8 cellular contexts compared by ENCODE assay signal in genomic region chr20:34954905-34955231, GRCh38. TPM values are rescaled to one million over a fixed set of nuclear protein-coding genes. Genes with fewer than 3 reads are reported as not detected.
DNase-seq lines count a peak whose midpoint lies in the region; ATAC-seq and TF ChIP-seq lines count a peak whose summit lies in the region.

No MANE protein-coding gene starts in this region.

- H3K4ac ChIP-seq in mesenchymal stem cell (ENCODE audit: low read depth in 1 of 2, low read length in 2 of 2), result peak overlapping the region; percentile 1 to 71

- ATAC-seq in aorta (ENCODE audit: low FRiP score), result no peak

- no peak for TF ChIP-seq CTCF in OCI-LY3 (IDR thresholded peaks at IDR 0.05; ENCODE audit: low read depth, low read length)

- peak overlapping the region; percentile 93 for H2AK5ac ChIP-seq in mesenchymal stem cell (ENCODE audit: low read length, severe bottlenecking)

- WGBS in mesenchymal stem cell, result 17% methylated on average over 13 of the region's 13 CpGs
- WGBS in aorta, 2 donors, result 5% methylated on average over 13 of the region's 13 CpGs

- peaks cover 7% of the 10 kb centered on the region for H3K79me2 ChIP-seq in OCI-LY3 (ENCODE audit: low read length)

- no peaks in the 10 kb centered on the region for H3K27me3 ChIP-seq in OCI-LY3 (ENCODE audit: low read depth, low read length)
- H3K27me3 ChIP-seq in mesenchymal stem cell (ENCODE audit: control insufficient read depth in 1 of 2, insufficient read depth in 1 of 2, low read length in 2 of 2), result no peaks in the 10 kb centered on the region
- H3K27me3 ChIP-seq in aorta (ENCODE audit: control insufficient read depth in 1 of 2, insufficient read depth in 2 of 2, low read length in 1 of 2), result no peaks in the 10 kb centered on the region

- no peak overlapping the region for H2BK15ac ChIP-seq in mesenchymal stem cell (ENCODE audit: low read depth, poor library complexity, severe bottlenecking)

- peak overlapping the region; percentile 74 for H3K4me2 ChIP-seq in OCI-LY3 (ENCODE audit: low read length)
- peak overlapping the region; percentile 82 for H3K4me2 ChIP-seq in mesenchymal stem cell (ENCODE audit: low read length, poor library complexity, severe bottlenecking)

- H2BK12ac ChIP-seq in mesenchymal stem cell (ENCODE audit: low read length in 2 of 2), result no peak overlapping the region

- peak overlapping the region; percentile 20 for H4K8ac ChIP-seq in mesenchymal stem cell (ENCODE audit: low read length)

- intact Hi-C loops in aorta (cut with DNase I), result loop anchor here (1.0 to 5.0 kb wide), 4 partner anchors 48 to 137 kb away; partner anchors contain the start of gene TRPC4AP (in 1 of the 2)

- peak overlapping the region; percentile 78 for H2AFZ ChIP-seq in OCI-LY3 (ENCODE audit: low read depth, low read length)
- peak overlapping the region; percentile 64 for H2AFZ ChIP-seq in mesenchymal stem cell (ENCODE audit: low read depth, low read length)

- H3K27ac ChIP-seq in OCI-LY3 (ENCODE audit: low read length) (peak overlapping the region; percentile 61; the same call in 1 of the 2 replicates), cingulate gyrus (ENCODE audit: low read depth, low read length) (peak overlapping the region; percentile 97), mesenchymal stem cell (ENCODE audit: low read length, poor library complexity, severe bottlenecking) (peak overlapping the region; percentile 99), aorta (ENCODE audit: low read depth in 1 of 2, low read length in 2 of 2) (no peak overlapping the region)

- H3K4me1 ChIP-seq in OCI-LY3 (ENCODE audit: low read length) (peaks cover 10% of the 10 kb centered on the region), mesenchymal stem cell (ENCODE audit: control insufficient read depth, insufficient read depth, low read depth, low read length) (peaks cover 7% of the 10 kb centered on the region), aorta (ENCODE audit: control insufficient read depth in 1 of 2, insufficient read depth in 2 of 2, low read length in 2 of 2) (no peaks in the 10 kb centered on the region)

- H3K9me3 ChIP-seq in OCI-LY3 (ENCODE audit: insufficient read depth, low read length) (no peaks in the 10 kb centered on the region), mesenchymal stem cell (ENCODE audit: control insufficient read depth, low read length) (no peaks in the 10 kb centered on the region), aorta (ENCODE audit: control insufficient read depth, low read length) (no peaks in the 10 kb centered on the region)

- H2BK5ac ChIP-seq in mesenchymal stem cell (ENCODE audit: low read depth, low read length, poor library complexity, severe bottlenecking), result no peak overlapping the region

- no peak overlapping the region for H2BK120ac ChIP-seq in mesenchymal stem cell (ENCODE audit: low read depth, low read length)

- H3K4me3 ChIP-seq in OCI-LY3 (ENCODE audit: low read length), result peak overlapping the region; percentile 77
- peak overlapping the region; percentile 40 to 86 for H3K4me3 ChIP-seq in mesenchymal stem cell (ENCODE audit: insufficient read depth in 1 of 2, low read depth in 1 of 2, low read length in 2 of 2)
- peak overlapping the region; percentile 21 to 37 for H3K4me3 ChIP-seq in aorta (ENCODE audit: low read length in 2 of 2)

- no peak overlapping the region for H3K23ac ChIP-seq in mesenchymal stem cell (ENCODE audit: low read length in 2 of 2)

- no peak overlapping the region for H3K14ac ChIP-seq in mesenchymal stem cell (ENCODE audit: low read length in 2 of 2)

- H3K9ac ChIP-seq in OCI-LY3 (ENCODE audit: low read length), result peak overlapping the region; percentile 81
- peak overlapping the region; percentile 97 for H3K9ac ChIP-seq in mesenchymal stem cell (ENCODE audit: low read length)

- peak; percentile 6 for DNase-seq in stimulated activated CD4-positive, alpha-beta T cell treated with anti-CD3 and anti-CD28 coated beads, Interleukin-4, amount 100 ng/mL, for 24 hours
- no peak for DNase-seq in stimulated activated CD4-positive, alpha-beta T cell treated with anti-CD3 and anti-CD28 coated beads, Interleukin-4, amount 100 ng/mL, for 1 hour
- DNase-seq in mesenchymal stem cell (no peak), aorta (no peak), 8988T (no peak)
- DNase-seq in activated CD4-positive, CD25-positive, alpha-beta regulatory T cell treated with anti-CD3 and anti-CD28 coated beads, Interleukin-2, amount 50 U/mL, for 72 hours, result no peak

- H3K79me1 ChIP-seq in mesenchymal stem cell (replicated peaks; ENCODE audit: low read length, poor library complexity, severe bottlenecking), result peaks cover 4% of the 10 kb centered on the region

- H3K18ac ChIP-seq in mesenchymal stem cell (ENCODE audit: low read depth in 1 of 2, low read length in 2 of 2), result peak overlapping the region; percentile 75 to 91

- H3K36me3 ChIP-seq in OCI-LY3 (replicated peaks; ENCODE audit: low read depth, low read length), result peaks cover 3% of the 10 kb centered on the region
- H3K36me3 ChIP-seq in mesenchymal stem cell (ENCODE audit: control insufficient read depth in 1 of 2, insufficient read depth in 2 of 2, low read depth in 1 of 2, low read length in 2 of 2), result peaks cover 0 to 22% of the 10 kb centered on the region in 2 experiments
- no peaks in the 10 kb centered on the region for H3K36me3 ChIP-seq in aorta (ENCODE audit: control insufficient read depth in 1 of 2, insufficient read depth in 2 of 2, low read length in 1 of 2)

- H4K91ac ChIP-seq in mesenchymal stem cell (ENCODE audit: low read length), result no peak overlapping the region

- H4K20me1 ChIP-seq in OCI-LY3 (ENCODE audit: insufficient read depth, low read length), result no peaks in the 10 kb centered on the region

RNA-seq across cellular contexts. Expression of gene GSS, which starts 0.7 kb away (rescaled TPM):
- polyA plus RNA-seq in mesenchymal stem cell (2013, experiment 1 of 2), result 40.8 TPM
- polyA plus RNA-seq in mesenchymal stem cell (2013, experiment 2 of 2), result 38.6 TPM
- total RNA-seq in aorta, result 10 to 100 TPM; 22.9 to 24.3 TPM
- polyA plus RNA-seq in aorta, result 10 to 100 TPM; 12.9 to 31.5 TPM

RNA-seq across cellular contexts. Expression of gene MYH7B, which starts 0.8 kb away (rescaled TPM):
- polyA plus RNA-seq in mesenchymal stem cell (2013, experiment 1 of 2), result 0.10 TPM
- 0.08 TPM for polyA plus RNA-seq in mesenchymal stem cell (2013, experiment 2 of 2)
- total RNA-seq in aorta, result under 1 TPM; 0.57 to 0.88 TPM
- polyA plus RNA-seq in aorta, result 1 to 10 TPM in 1 of 2 donors, under 1 TPM in 1; 0.13 to 4.6 TPM

Comparison
In these comparisons a context has a peak if more than half of its experiments do, and no peak if none do; other contexts are left out.
1. H3K27ac ChIP-seq: peak in OCI-LY3 (single experiment), cingulate gyrus (single experiment) and mesenchymal stem cell (single experiment); none in aorta (0 of 2).
2. Peak in every context shown above with its lines, with median percentiles within 50 percentile points of each other: H3K4me3 ChIP-seq.